19 cellular contexts compared by ENCODE assay signal in the genomic region with DNA sequence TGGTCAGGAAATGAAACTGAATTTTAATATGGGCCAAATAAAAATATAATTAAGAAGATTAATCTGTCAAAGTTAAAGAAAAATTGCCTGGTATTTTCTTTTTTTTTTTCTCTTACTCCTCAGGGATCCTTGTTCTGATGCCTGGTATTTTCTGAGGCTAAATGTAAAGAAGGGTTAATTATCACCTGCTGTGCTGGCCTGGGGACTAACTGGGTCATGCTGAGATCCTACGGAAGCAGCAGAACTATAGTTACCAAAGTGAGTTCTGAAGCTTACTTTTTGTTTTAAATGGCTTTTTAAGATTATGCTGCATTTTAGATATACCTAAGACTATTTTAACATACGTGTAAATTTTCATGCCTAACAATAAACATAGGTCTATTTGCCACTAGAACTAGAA. TPM values are rescaled to one million over a fixed set of nuclear protein-coding genes. Genes with fewer than 3 reads are reported as not detected.
DNase-seq lines count a peak whose midpoint lies in the region; ATAC-seq and TF ChIP-seq lines count a peak whose summit lies in the region.
"Had no signal": no experiment of that assay in that cellular context is flagged by ENCODE, and none has a peak within 500 bp of the region (broad histone marks: within the 10 kb centered on the region; RNA-seq: fewer than 3 reads in every experiment).

No MANE protein-coding gene starts in this region.

- DNase-seq in NCI-H69 (lab: John Stamatoyannopoulos, UW) (peak; percentile 37), neural progenitor cell (ENCODE audit: low spot score) (peak; percentile 44), NOMO-1 treated with DMSO at 0.1 percent for 48 hours (lab: John Stamatoyannopoulos, UW; ENCODE audit: unreplicated experiment) (no peak)
- DNase-seq: BE2C; CD4-positive, alpha-beta memory T cell; COR-L47; DMS153; DMS79 treated with DMSO at 0.1 percent for 48 hours; EL; GM23248; H9; KG1 had no signal

- H3K4me2 ChIP-seq in neural progenitor cell: no peak overlapping the region
- H3K4me2 ChIP-seq: A549 had no signal

- H3K4me1 ChIP-seq in HEK293 (ENCODE audit: control insufficient read depth, insufficient read depth, low read length): no peaks in the 10 kb centered on the region
- H3K4me1 ChIP-seq in iPS-18a (ENCODE audit: control insufficient read depth, low read depth, low read length): no peaks in the 10 kb centered on the region
- peaks cover 21% of the 10 kb centered on the region for H3K4me1 ChIP-seq in neural progenitor cell
- H3K4me1 ChIP-seq: A549, BE2C had no signal

- H3K9ac ChIP-seq in iPS-18a (ENCODE audit: low read length) (no peak overlapping the region), neural progenitor cell (no peak overlapping the region)
- H3K9ac ChIP-seq: GM23248 had no signal

- no peak overlapping the region for H3K27ac ChIP-seq in HEK293 (ENCODE audit: extremely low read depth, low read depth, low read length)
- H3K27ac ChIP-seq in iPS-18a (ENCODE audit: low read length): no peak overlapping the region
- no peak overlapping the region for H3K27ac ChIP-seq in neural progenitor cell
- H3K27ac ChIP-seq: A549, C4-2B, GM23248 had no signal

- ATAC-seq in GM21367 (IDR thresholded peaks at IDR 0.05; ENCODE audit: unreplicated experiment) (no peak), GM18520 (IDR thresholded peaks at IDR 0.05; ENCODE audit: unreplicated experiment) (no peak)
- ATAC-seq: A549 had no signal

- peaks cover 19% of the 10 kb centered on the region for H3K36me3 Mint-ChIP-seq in neural progenitor cell

- H3K9me3 Mint-ChIP-seq in neural progenitor cell: no peaks in the 10 kb centered on the region
- H3K9me3 Mint-ChIP-seq: CD4-positive, alpha-beta memory T cell; H9; IgD-negative memory B cell had no signal

- peaks cover 28% of the 10 kb centered on the region for H3F3A ChIP-seq in neural progenitor cell (ENCODE audit: low read depth)

- no peaks in the 10 kb centered on the region for H3K9me3 ChIP-seq in HEK293 (ENCODE audit: control insufficient read depth, insufficient read depth, low read depth, low read length)
- H3K9me3 ChIP-seq in iPS-18a (ENCODE audit: control insufficient read depth, low read depth, low read length): no peaks in the 10 kb centered on the region
- no peaks in the 10 kb centered on the region for H3K9me3 ChIP-seq in neural progenitor cell (ENCODE audit: low read depth)
- H3K9me3 ChIP-seq: A549, BE2C had no signal

- H3K4me3 Mint-ChIP-seq in neural progenitor cell: no peak overlapping the region
- H3K4me3 Mint-ChIP-seq: CD4-positive, alpha-beta memory T cell; IgD-negative memory B cell had no signal

- peaks cover 65 to 77% of the 10 kb centered on the region in 2 experiments for H3K36me3 ChIP-seq in HEK293 (ENCODE audit: control insufficient read depth in 2 of 2, insufficient read depth in 1 of 2, low read length in 2 of 2)
- H3K36me3 ChIP-seq in iPS-18a (ENCODE audit: control insufficient read depth, low read depth, low read length): peaks cover 51% of the 10 kb centered on the region
- H3K36me3 ChIP-seq in neural progenitor cell: no peaks in the 10 kb centered on the region

- H4K20me1 ChIP-seq in neural progenitor cell (ENCODE audit: low read depth): no peaks in the 10 kb centered on the region

- H3K79me2 ChIP-seq in neural progenitor cell (ENCODE audit: low read depth): no peaks in the 10 kb centered on the region

- POLR2A ChIA-PET in HEK293 (lab: Yijun Ruan, JAX): no interaction called here

- H3K4me3 ChIP-seq in HEK293 (ENCODE audit: low read depth, low read length) (no peak overlapping the region), iPS-18a (ENCODE audit: low read length) (peak overlapping the region; percentile 8), neural progenitor cell (no peak overlapping the region)
- H3K4me3 ChIP-seq: A549, GM23248 had no signal

- TF ChIP-seq CTCF in HEK293 (tag by site-specific recombination; IDR thresholded peaks at IDR 0.05) (no peak), neural progenitor cell (IDR thresholded peaks at IDR 0.05) (no peak)

- H3K27me3 ChIP-seq in iPS-18a (ENCODE audit: control insufficient read depth, insufficient read depth, low read length): no peaks in the 10 kb centered on the region
- H3K27me3 ChIP-seq in neural progenitor cell: no peaks in the 10 kb centered on the region
- H3K27me3 ChIP-seq: BE2C had no signal

- no peaks in the 10 kb centered on the region for H3K4me1 Mint-ChIP-seq in neural progenitor cell
- H3K4me1 Mint-ChIP-seq: IgD-negative memory B cell had no signal

- H2AFZ ChIP-seq in neural progenitor cell (replicated peaks): no peak overlapping the region
- H2AFZ ChIP-seq: GM23248 had no signal

- CTCF ChIA-PET in HEK293 (lab: Yijun Ruan, JAX): interaction anchor here (0.7 to 7.5 kb wide), 2 partner anchors 146 to 399 kb away, joined by 3 to 66 read pairs; no protein-coding TSS in a partner anchor

- H3K27ac Mint-ChIP-seq in neural progenitor cell: peak overlapping the region; percentile 53
- H3K27ac Mint-ChIP-seq: CD4-positive, alpha-beta memory T cell; IgD-negative memory B cell had no signal

- peaks cover 2% of the 10 kb centered on the region for H3K27me3 Mint-ChIP-seq in neural progenitor cell (ENCODE audit: insufficient read depth, low read depth)
- H3K27me3 Mint-ChIP-seq: CD4-positive, alpha-beta memory T cell; IgD-negative memory B cell had no signal

TF ChIP-seq in HEK293, 187 proteins besides CTCF, POLR2A, EP300 and RAD21:
- no peak for TF ChIP-seq TRIM28 (IDR thresholded peaks at IDR 0.05; ENCODE audit: borderline replicate concordance, low read length)
- peak; percentile 28; the same call in 1 of the 2 replicates for TF ChIP-seq ZIC2 (tag by site-specific recombination; IDR thresholded peaks at IDR 0.05)
- TF ChIP-seq YY2 (tag by site-specific recombination; IDR thresholded peaks at IDR 0.05): no peak
- no peak for TF ChIP-seq ZNF214 (tag by site-specific recombination; IDR thresholded peaks at IDR 0.05; ENCODE audit: borderline replicate concordance)
- TF ChIP-seq ZBTB1 (tag by site-specific recombination; IDR thresholded peaks at IDR 0.05): no peak
- no peak for TF ChIP-seq HOXD13 (CRISPR knock-in tag; IDR thresholded peaks at IDR 0.05; ENCODE audit: borderline replicate concordance)
- no peak for TF ChIP-seq TCF7L2 (IDR thresholded peaks at IDR 0.05; ENCODE audit: borderline replicate concordance, low read depth, low read length)
TF ChIP-seq in HEK293: peak in this region for 1.

RNA-seq across cellular contexts. Expression of a gene that starts 23.3 kb away (rescaled TPM):
- 0.90 and 0.94 TPM in 2 replicates for total RNA-seq in neural progenitor cell (ENCODE audit: low replicate concordance)

RNA-seq across cellular contexts. Expression of a gene that starts 28.9 kb away (rescaled TPM):
- total RNA-seq in neural progenitor cell (ENCODE audit: low replicate concordance): 38.8 and 43.1 TPM in 2 replicates

RNA-seq across cellular contexts. Expression of a gene that starts 34.1 kb away (rescaled TPM):
- total RNA-seq in neural progenitor cell (ENCODE audit: low replicate concordance): 25.9 and 28.3 TPM in 2 replicates

RNA-seq across cellular contexts. Expression of a gene that starts 41.4 kb away (rescaled TPM):
- 23.2 and 41.5 TPM in 2 replicates for total RNA-seq in neural progenitor cell (ENCODE audit: low replicate concordance)
